Comparison of ENCODE assay signal across 1 cellular context in the genomic region with DNA sequence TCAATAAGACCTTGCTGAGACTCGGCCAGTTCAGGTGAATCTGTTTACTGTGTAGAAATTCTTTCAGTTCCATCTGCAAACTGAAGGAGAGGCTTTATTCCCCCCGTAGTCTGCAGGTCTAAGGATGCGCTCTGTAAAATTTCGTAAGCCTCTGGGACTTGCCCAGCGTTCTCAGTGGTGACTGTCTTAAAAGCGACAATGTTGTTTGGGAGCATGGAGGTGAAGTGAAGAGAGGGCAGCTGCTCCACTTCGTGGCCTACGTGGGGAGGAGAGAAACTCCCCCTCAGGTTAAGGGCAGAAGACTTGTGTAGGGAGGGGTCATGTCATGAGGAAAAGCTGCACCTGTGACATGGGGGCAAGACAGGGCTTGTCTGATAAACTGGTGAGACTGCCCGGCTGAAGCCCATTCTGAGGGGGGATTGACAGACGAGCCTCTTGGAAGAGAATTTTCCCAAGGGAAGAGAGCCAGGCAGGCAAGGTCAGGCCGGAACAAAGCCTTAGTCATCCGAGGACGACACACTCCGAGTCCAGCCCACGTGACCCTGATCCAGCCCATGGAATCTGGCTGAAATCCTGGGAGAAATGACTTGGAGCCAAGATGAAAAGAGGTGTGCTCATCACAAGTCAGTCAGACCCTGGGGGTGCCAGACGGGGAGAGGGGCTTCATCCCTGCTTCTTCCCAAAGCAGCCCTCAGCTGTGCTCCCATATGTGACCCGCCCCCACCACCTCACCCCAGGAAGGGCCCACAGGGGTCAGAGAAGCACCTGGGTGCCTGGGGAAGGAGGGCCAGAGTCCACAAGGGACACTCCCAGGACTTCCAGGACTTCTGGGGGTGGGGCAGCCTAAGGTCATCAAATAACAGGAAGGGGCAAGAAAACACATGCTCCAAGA.
TF ChIP-seq lines count a peak whose summit lies in the region.

No MANE protein-coding gene starts in this region.

TF ChIP-seq in HepG2, 621 proteins besides CTCF, POLR2A, EP300 and RAD21 (continued from another document):
- TF ChIP-seq ZNF704 (CRISPR knock-in tag; IDR thresholded peaks at IDR 0.05; ENCODE audit: borderline replicate concordance), result peak; percentile 24; the same call in 1 of the 2 replicates
- TF ChIP-seq RBAK (CRISPR knock-in tag; IDR thresholded peaks at IDR 0.05), result no peak
- no peak for TF ChIP-seq TIGD3 (CRISPR knock-in tag; IDR thresholded peaks at IDR 0.05; ENCODE audit: borderline replicate concordance)
- TF ChIP-seq ZNF75D (CRISPR knock-in tag; IDR thresholded peaks at IDR 0.05; ENCODE audit: borderline replicate concordance), result no peak
- no peak for TF ChIP-seq KLF15 (CRISPR knock-in tag; IDR thresholded peaks at IDR 0.05; ENCODE audit: borderline replicate concordance)
- peak; percentile 38; the same call in 1 of the 2 replicates for TF ChIP-seq NFYB (CRISPR knock-in tag; IDR thresholded peaks at IDR 0.05)
- no peak for TF ChIP-seq KAT2B (IDR thresholded peaks at IDR 0.05; ENCODE audit: borderline replicate concordance, low read depth, low read length)
- no peak for TF ChIP-seq EED (CRISPR knock-in tag; IDR thresholded peaks at IDR 0.05)
- TF ChIP-seq DRAP1 (CRISPR knock-in tag; IDR thresholded peaks at IDR 0.05), result 0 out of 2 replicates have a peak, but pooled peaks have one; percentile 61
- TF ChIP-seq GABPA (IDR thresholded peaks at IDR 0.05; ENCODE audit: low read depth, low read length), result no peak
- TF ChIP-seq GABPA (CRISPR knock-in tag; IDR thresholded peaks at IDR 0.05; ENCODE audit: low read depth), result peak; percentile 47; the same call in 1 of the 2 replicates
- no peak for TF ChIP-seq KDM4B (CRISPR knock-in tag; IDR thresholded peaks at IDR 0.05)
- TF ChIP-seq MIXL1 (CRISPR knock-in tag; IDR thresholded peaks at IDR 0.05), result no peak; the same call in 1 of the 2 replicates
- peak; percentile 37 for TF ChIP-seq ZBTB7B (CRISPR knock-in tag; IDR thresholded peaks at IDR 0.05)
- TF ChIP-seq PHF20 (CRISPR knock-in tag; IDR thresholded peaks at IDR 0.05), result 0 out of 2 replicates have a peak, but pooled peaks have one; percentile 35
- TF ChIP-seq GABPB1 (CRISPR knock-in tag; IDR thresholded peaks at IDR 0.05), result peak; percentile 63
